16 cellular contexts compared by ENCODE assay signal in the genomic region with DNA sequence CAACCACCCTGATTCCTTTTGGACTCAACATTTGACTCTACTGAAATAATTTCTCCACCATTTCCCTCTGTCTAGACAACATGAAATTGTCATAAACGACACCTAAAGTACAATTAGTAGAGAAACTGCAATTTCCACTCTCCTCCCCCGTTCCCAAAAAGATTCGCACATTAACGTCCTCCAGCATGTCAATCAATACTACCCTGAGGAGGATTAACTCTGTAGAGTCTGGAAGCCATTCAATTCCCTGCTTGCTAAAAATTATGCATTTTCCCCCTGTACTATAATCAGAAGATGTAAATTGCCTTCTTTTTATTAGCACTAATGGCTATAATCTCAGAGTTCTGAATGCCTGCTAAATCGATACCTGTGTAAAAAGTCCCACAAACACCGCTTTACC.
DNase-seq lines count a peak whose midpoint lies in the region; ATAC-seq and TF ChIP-seq lines count a peak whose summit lies in the region.
"Had no signal": no experiment of that assay in that cellular context is flagged by ENCODE, and none has a peak within 500 bp of the region (broad histone marks: within the 10 kb centered on the region; RNA-seq: fewer than 3 reads in every experiment).

No MANE protein-coding gene starts in this region.

- DNase-seq in occipital lobe (lab: John Stamatoyannopoulos, UW), result no peak
- DNase-seq in effector memory CD4-positive, alpha-beta T cell, result no peak
- DNase-seq: CD4-positive, alpha-beta T cell; EL; NCI-H1417; NCI-H2029 treated with DMSO at 0.1 percent for 48 hours; NCI-H510A; NCI-H774; PC-3 had no signal

- H3K27me3 ChIP-seq in BLaER1 (no peaks in the 10 kb centered on the region), HUES48 (ENCODE audit: control insufficient read depth, insufficient read depth, low read length) (no peaks in the 10 kb centered on the region), ectodermal cell (ENCODE audit: control insufficient read depth, insufficient read depth, low read length, poor library complexity, severe bottlenecking) (no peaks in the 10 kb centered on the region), neural cell (ENCODE audit: insufficient read depth, low read depth, low read length) (no peaks in the 10 kb centered on the region)
- H3K27me3 ChIP-seq in effector memory CD4-positive, alpha-beta T cell (replicated peaks; ENCODE audit: control insufficient read depth, insufficient read depth, low read length, poor library complexity, severe bottlenecking), result no peaks in the 10 kb centered on the region

- H3K36me3 ChIP-seq in BLaER1 (peaks cover 23% of the 10 kb centered on the region), HUES48 (ENCODE audit: control insufficient read depth, insufficient read depth, low read length) (no peaks in the 10 kb centered on the region), ectodermal cell (ENCODE audit: control insufficient read depth, insufficient read depth, low read length) (no peaks in the 10 kb centered on the region), neural cell (ENCODE audit: insufficient read depth, low read length) (no peaks in the 10 kb centered on the region)
- peaks cover 3% of the 10 kb centered on the region for H3K36me3 ChIP-seq in effector memory CD4-positive, alpha-beta T cell (ENCODE audit: control insufficient read depth, insufficient read depth, low read length)
- H3K36me3 ChIP-seq: HAP-1 had no signal

- H3K27ac ChIP-seq in BLaER1 (0 out of 2 replicates have a peak overlapping the region, but pooled peaks have one; percentile 18), HUES48 (ENCODE audit: low read depth, low read length) (peak overlapping the region; percentile 39), ectodermal cell (ENCODE audit: insufficient read depth, low read depth, low read length, poor library complexity, severe bottlenecking) (peak overlapping the region; percentile 26), neural cell (ENCODE audit: low read length) (peak overlapping the region; percentile 70)
- H3K27ac ChIP-seq in effector memory CD4-positive, alpha-beta T cell (ENCODE audit: insufficient read depth, low read length, poor library complexity, severe bottlenecking), result no peak overlapping the region
- H3K27ac ChIP-seq: RWPE1 had no signal

- no peaks in the 10 kb centered on the region for H3K9me2 ChIP-seq in neural cell (ENCODE audit: insufficient read depth, low read length)

- H3K4me2 ChIP-seq in BLaER1 (peak overlapping the region; percentile 80), neural cell (ENCODE audit: low read length) (peak overlapping the region; percentile 7)

- H3K4me1 ChIP-seq in BLaER1, result peaks cover 47% of the 10 kb centered on the region
- H3K4me1 ChIP-seq in HUES48 (ENCODE audit: control insufficient read depth, insufficient read depth, low read length), result peaks cover 25% of the 10 kb centered on the region
- H3K4me1 ChIP-seq in ectodermal cell (ENCODE audit: control insufficient read depth, insufficient read depth, low read length), result peaks cover 7% of the 10 kb centered on the region
- H3K4me1 ChIP-seq in effector memory CD4-positive, alpha-beta T cell (ENCODE audit: control insufficient read depth, insufficient read depth, low read length, poor library complexity, severe bottlenecking), result no peaks in the 10 kb centered on the region
- H3K4me1 ChIP-seq: HAP-1 had no signal

- H3F3A ChIP-seq in neural cell (ENCODE audit: insufficient read depth, low read length, poor library complexity, severe bottlenecking), result no peaks in the 10 kb centered on the region

- TF ChIP-seq CTCF in neural cell (IDR thresholded peaks at IDR 0.05; ENCODE audit: poor library complexity, severe bottlenecking), result no peak

- no peak overlapping the region for H2AFZ ChIP-seq in neural cell (ENCODE audit: low read depth, low read length)

- H3K9ac ChIP-seq in BLaER1 (no peak overlapping the region), HUES48 (ENCODE audit: low read depth, low read length) (no peak overlapping the region), neural cell (ENCODE audit: low read length) (peak overlapping the region; percentile 38)

- H3K9me3 ChIP-seq in BLaER1 (peaks cover 17% of the 10 kb centered on the region), HUES48 (ENCODE audit: control insufficient read depth, insufficient read depth, low read length) (no peaks in the 10 kb centered on the region), ectodermal cell (ENCODE audit: control insufficient read depth, low read length) (no peaks in the 10 kb centered on the region), neural cell (ENCODE audit: low read length) (no peaks in the 10 kb centered on the region)
- no peaks in the 10 kb centered on the region for H3K9me3 ChIP-seq in effector memory CD4-positive, alpha-beta T cell (ENCODE audit: control insufficient read depth, low read length)
- H3K9me3 ChIP-seq: HAP-1 had no signal

- H3K79me2 ChIP-seq in neural cell (replicated peaks; ENCODE audit: insufficient read depth, low read length), result peaks cover 26% of the 10 kb centered on the region

- TF ChIP-seq RAD21 in neural cell (conservative IDR thresholded peaks at IDR 0.05), result no peak

- peaks cover 91% of the 10 kb centered on the region for H4K20me1 ChIP-seq in BLaER1
- no peaks in the 10 kb centered on the region for H4K20me1 ChIP-seq in neural cell (ENCODE audit: insufficient read depth)

- 63 to 66% methylated on average over 6 of the region's 6 CpGs for WGBS in ectodermal cell, 2 experiments

- H3K4me3 ChIP-seq in BLaER1, result no peak overlapping the region
- H3K4me3 ChIP-seq in HUES48 (ENCODE audit: low read depth, low read length), result no peak overlapping the region
- no peak overlapping the region for H3K4me3 ChIP-seq in ectodermal cell (ENCODE audit: insufficient read depth, low read depth, low read length)
- peak overlapping the region; percentile 42 for H3K4me3 ChIP-seq in neural cell (ENCODE audit: low read length)
- no peak overlapping the region for H3K4me3 ChIP-seq in effector memory CD4-positive, alpha-beta T cell (ENCODE audit: insufficient read depth, low read depth, low read length, poor library complexity, severe bottlenecking)
- H3K4me3 ChIP-seq: HAP-1 had no signal

- no peak for ATAC-seq in GM18511 (IDR thresholded peaks at IDR 0.05; ENCODE audit: unreplicated experiment)
- ATAC-seq: PC-3 had no signal

- no peak for TF ChIP-seq EP300 in neural cell (conservative IDR thresholded peaks at IDR 0.05; ENCODE audit: poor library complexity, severe bottlenecking)

TF ChIP-seq in neural cell, 6 proteins besides CTCF, POLR2A, EP300 and RAD21:
- TF ChIP-seq TAF1 (IDR thresholded peaks at IDR 0.05; ENCODE audit: low read depth) (no peak), POLR2AphosphoS5 (IDR thresholded peaks at IDR 0.05) (no peak), EZH2 (IDR thresholded peaks at IDR 0.05; ENCODE audit: borderline replicate concordance, insufficient read depth, low read length, poor library complexity, severe bottlenecking) (no peak), REST (IDR thresholded peaks at IDR 0.05; ENCODE audit: borderline replicate concordance) (no peak), SMC3 (conservative IDR thresholded peaks at IDR 0.05; ENCODE audit: poor library complexity) (no peak), MXI1 (conservative IDR thresholded peaks at IDR 0.05; ENCODE audit: poor library complexity, severe bottlenecking) (no peak)
